In the genomic region with DNA sequence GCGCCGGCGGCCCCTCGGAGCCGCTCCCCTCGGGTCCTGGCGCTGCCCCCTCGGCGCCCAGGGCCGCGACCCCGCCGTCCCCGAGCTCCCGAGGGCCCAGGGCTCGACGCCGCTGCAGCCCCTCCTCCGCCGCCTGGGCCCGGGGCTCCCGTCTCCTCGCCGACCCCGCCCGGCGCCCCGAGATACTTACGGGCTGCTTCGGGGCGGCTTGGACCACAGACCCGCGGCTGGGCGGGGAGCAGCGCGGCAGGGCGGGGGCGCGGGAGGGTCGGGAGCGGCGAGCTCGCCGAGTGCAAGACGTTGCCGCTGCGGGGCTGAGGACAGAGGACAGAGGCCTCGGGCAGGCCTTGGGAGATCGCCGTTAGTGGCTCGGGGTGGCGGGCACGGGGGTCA, we compare ENCODE assay signal across 8 cellular contexts. TPM values are rescaled to one million over a fixed set of nuclear protein-coding genes. Genes with fewer than 3 reads are reported as not detected.
DNase-seq lines count a peak whose midpoint lies in the region; ATAC-seq and TF ChIP-seq lines count a peak whose summit lies in the region.

No MANE protein-coding gene starts in this region.

- 0 to 1% (median 0%) methylated on average over 27 to 53 of the region's 53 CpGs; no CpG with 5 or more reads in 2 of the 5 donors for WGBS in spleen, 5 donors

- H3K4me3 ChIP-seq in GM23338 (peak overlapping the region; percentile 80), left ventricle myocardium inferior (peak overlapping the region; percentile 94), spleen (peak overlapping the region; percentile 45 to 88 (median 82))

- peak overlapping the region; percentile 91 for H3K4me2 ChIP-seq in GM23338

- peaks cover 15% of the 10 kb centered on the region; the same call in 1 of the 2 replicates for H4K20me1 ChIP-seq in GM23338 (replicated peaks; ENCODE audit: insufficient read depth)

- DNase-seq in GM23338 (ENCODE audit: low spot score) = no peak
- no peak for DNase-seq in T-cell
- DNase-seq in left ventricle myocardium inferior = no peak
- DNase-seq in spleen = no peak
- DNase-seq in amygdala (lab: John Stamatoyannopoulos, UW) = no peak
- DNase-seq in hepatic stellate cell (ENCODE audit: low spot score) = no peak
- no peak for DNase-seq in HK-2 (ENCODE audit: unreplicated experiment)

- peaks cover 19% of the 10 kb centered on the region for H3K27me3 Mint-ChIP-seq in GM23338 (ENCODE audit: insufficient read depth, low read depth, poor library complexity)
- no peaks in the 10 kb centered on the region for H3K27me3 Mint-ChIP-seq in T-cell

- H3K79me2 ChIP-seq in GM23338 (replicated peaks; ENCODE audit: insufficient read depth) = peaks cover 32% of the 10 kb centered on the region

- H3K36me3 ChIP-seq in GM23338 (ENCODE audit: insufficient read depth) (peaks cover 6% of the 10 kb centered on the region; the same call in 1 of the 2 replicates), left ventricle myocardium inferior (peaks cover 20% of the 10 kb centered on the region), spleen (peaks cover 0 to 28% (median 13%) of the 10 kb centered on the region in 6 donors)

- H3K27me3 ChIP-seq in GM23338 (ENCODE audit: insufficient read depth) (no peaks in the 10 kb centered on the region), left ventricle myocardium inferior (ENCODE audit: low read depth) (no peaks in the 10 kb centered on the region), spleen (replicated peaks in 1 of 7) (no peaks in the 10 kb centered on the region)

- TF ChIP-seq CTCF in C4-2B (conservative IDR thresholded peaks at IDR 0.05) = no peak
- no peak for TF ChIP-seq CTCF in GM23338 (conservative IDR thresholded peaks at IDR 0.05; ENCODE audit: low read depth in 2 of 2)
- TF ChIP-seq CTCF in left ventricle myocardium inferior (IDR thresholded peaks at IDR 0.05; ENCODE audit: borderline replicate concordance) = no peak
- no peak for TF ChIP-seq CTCF in spleen (IDR thresholded peaks at IDR 0.05 in 8 of 11, conservative IDR thresholded peaks at IDR 0.05 in 3 of 11)

- peaks cover 4% of the 10 kb centered on the region; the same call in 1 of the 2 replicates for H3F3A ChIP-seq in GM23338 (replicated peaks; ENCODE audit: low read depth)

- peaks cover 23% of the 10 kb centered on the region for H3K36me3 Mint-ChIP-seq in GM23338 (ENCODE audit: low read depth)
- H3K36me3 Mint-ChIP-seq in T-cell = peaks cover 22% of the 10 kb centered on the region

- ATAC-seq in GM23338 (peak; percentile 4), T-cell (replicated peaks in 1 of 4) (peak; percentile 2 to 15 (median 10))

- H3K27ac ChIP-seq in C4-2B = peak overlapping the region; percentile 99
- H3K27ac ChIP-seq in GM23338 (ENCODE audit: low read depth) = peak overlapping the region; percentile 80; the same call in 1 of the 2 replicates
- H3K27ac ChIP-seq in left ventricle myocardium inferior (replicated peaks) = peak overlapping the region; percentile 99
- H3K27ac ChIP-seq in spleen = peak overlapping the region; percentile 88 to 100 (median 100)

- H2AFZ ChIP-seq in GM23338 = no peak overlapping the region

- H3K27ac Mint-ChIP-seq in GM23338 (no peak overlapping the region), T-cell (peak overlapping the region in 1 of 2 donors; percentile 73)

- H3K9me2 ChIP-seq in GM23338 (ENCODE audit: insufficient read depth) = no peaks in the 10 kb centered on the region

- H3K4me1 Mint-ChIP-seq in GM23338 (peaks cover 32% of the 10 kb centered on the region), T-cell (peaks cover 50 to 72% (median 58%) of the 10 kb centered on the region in 3 donors)

- POLR2A ChIA-PET in T-cell (lab: Charles Lee) = interaction anchor here (0.7 to 3.2 kb wide), 18 partner anchors 10 to 392 kb away, joined by 3 to 30 read pairs (median 5); no protein-coding TSS in a partner anchor

- peak overlapping the region; percentile 98 for H3K4me3 Mint-ChIP-seq in GM23338
- H3K4me3 Mint-ChIP-seq in T-cell = peak overlapping the region; percentile 94 to 99 (median 94)

- H3K9me3 Mint-ChIP-seq in GM23338 = no peaks in the 10 kb centered on the region; the same call in 2 of the 3 replicates
- H3K9me3 Mint-ChIP-seq in T-cell = no peaks in the 10 kb centered on the region

- peaks cover 17% of the 10 kb centered on the region; the same call in 1 of the 2 replicates for H3K4me1 ChIP-seq in GM23338 (ENCODE audit: insufficient read depth)
- peaks cover 69% of the 10 kb centered on the region for H3K4me1 ChIP-seq in left ventricle myocardium inferior
- H3K4me1 ChIP-seq in spleen = peaks cover 10 to 67% (median 49%) of the 10 kb centered on the region in 6 donors

- intact Hi-C loops in left ventricle myocardium inferior (cut with micrococcal nuclease) = no loop called here
- intact Hi-C loops in spleen (cut with DNase I; ENCODE audit: low total_unique reads) = loop anchor here (2.0 kb wide), 1 partner anchor 81 kb away; no protein-coding TSS in a partner anchor

- no peak for TF ChIP-seq POLR2A in spleen (IDR thresholded peaks at IDR 0.05)

- CTCF ChIA-PET in T-cell (lab: Charles Lee) = interaction anchor here (0.7 to 1.5 kb wide), 5 partner anchors 13 to 175 kb away, joined by 3 to 11 read pairs (median 3); no protein-coding TSS in a partner anchor

- H3K9me3 ChIP-seq in left ventricle myocardium inferior (replicated peaks) (no peaks in the 10 kb centered on the region), spleen (no peaks in the 10 kb centered on the region)

TF ChIP-seq in GM23338, 12 proteins besides CTCF, POLR2A, EP300 and RAD21 (continues in another document):
- no peak for TF ChIP-seq POLR2AphosphoS5 (IDR thresholded peaks at IDR 0.05; ENCODE audit: low read depth)
- TF ChIP-seq STAT1 (IDR thresholded peaks at IDR 0.05; ENCODE audit: unreplicated experiment) = no peak
- TF ChIP-seq, protein P1, sequence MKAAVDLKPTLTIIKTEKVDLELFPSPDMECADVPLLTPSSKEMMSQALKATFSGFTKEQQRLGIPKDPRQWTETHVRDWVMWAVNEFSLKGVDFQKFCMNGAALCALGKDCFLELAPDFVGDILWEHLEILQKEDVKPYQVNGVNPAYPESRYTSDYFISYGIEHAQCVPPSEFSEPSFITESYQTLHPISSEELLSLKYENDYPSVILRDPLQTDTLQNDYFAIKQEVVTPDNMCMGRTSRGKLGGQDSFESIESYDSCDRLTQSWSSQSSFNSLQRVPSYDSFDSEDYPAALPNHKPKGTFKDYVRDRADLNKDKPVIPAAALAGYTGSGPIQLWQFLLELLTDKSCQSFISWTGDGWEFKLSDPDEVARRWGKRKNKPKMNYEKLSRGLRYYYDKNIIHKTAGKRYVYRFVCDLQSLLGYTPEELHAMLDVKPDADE (IDR thresholded peaks at IDR 0.05) = no peak
- no peak for TF ChIP-seq EZH2 (IDR thresholded peaks at IDR 0.05; ENCODE audit: low read depth, unreplicated experiment)
- TF ChIP-seq, protein P2, sequence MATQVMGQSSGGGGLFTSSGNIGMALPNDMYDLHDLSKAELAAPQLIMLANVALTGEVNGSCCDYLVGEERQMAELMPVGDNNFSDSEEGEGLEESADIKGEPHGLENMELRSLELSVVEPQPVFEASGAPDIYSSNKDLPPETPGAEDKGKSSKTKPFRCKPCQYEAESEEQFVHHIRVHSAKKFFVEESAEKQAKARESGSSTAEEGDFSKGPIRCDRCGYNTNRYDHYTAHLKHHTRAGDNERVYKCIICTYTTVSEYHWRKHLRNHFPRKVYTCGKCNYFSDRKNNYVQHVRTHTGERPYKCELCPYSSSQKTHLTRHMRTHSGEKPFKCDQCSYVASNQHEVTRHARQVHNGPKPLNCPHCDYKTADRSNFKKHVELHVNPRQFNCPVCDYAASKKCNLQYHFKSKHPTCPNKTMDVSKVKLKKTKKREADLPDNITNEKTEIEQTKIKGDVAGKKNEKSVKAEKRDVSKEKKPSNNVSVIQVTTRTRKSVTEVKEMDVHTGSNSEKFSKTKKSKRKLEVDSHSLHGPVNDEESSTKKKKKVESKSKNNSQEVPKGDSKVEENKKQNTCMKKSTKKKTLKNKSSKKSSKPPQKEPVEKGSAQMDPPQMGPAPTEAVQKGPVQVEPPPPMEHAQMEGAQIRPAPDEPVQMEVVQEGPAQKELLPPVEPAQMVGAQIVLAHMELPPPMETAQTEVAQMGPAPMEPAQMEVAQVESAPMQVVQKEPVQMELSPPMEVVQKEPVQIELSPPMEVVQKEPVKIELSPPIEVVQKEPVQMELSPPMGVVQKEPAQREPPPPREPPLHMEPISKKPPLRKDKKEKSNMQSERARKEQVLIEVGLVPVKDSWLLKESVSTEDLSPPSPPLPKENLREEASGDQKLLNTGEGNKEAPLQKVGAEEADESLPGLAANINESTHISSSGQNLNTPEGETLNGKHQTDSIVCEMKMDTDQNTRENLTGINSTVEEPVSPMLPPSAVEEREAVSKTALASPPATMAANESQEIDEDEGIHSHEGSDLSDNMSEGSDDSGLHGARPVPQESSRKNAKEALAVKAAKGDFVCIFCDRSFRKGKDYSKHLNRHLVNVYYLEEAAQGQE (IDR thresholded peaks at IDR 0.05; ENCODE audit: unreplicated experiment) = no peak
- no peak for TF ChIP-seq EZH2phosphoT487 (IDR thresholded peaks at IDR 0.05; ENCODE audit: unreplicated experiment)
- no peak for TF ChIP-seq ZNF114 (CRISPR knock-in tag; IDR thresholded peaks at IDR 0.05)
- TF ChIP-seq NANOG (IDR thresholded peaks at IDR 0.05; ENCODE audit: borderline replicate concordance) = no peak

RNA-seq across cellular contexts. Expression of gene TOB1, which starts 0.3 kb away (rescaled TPM):
- total RNA-seq in GM23338 (2014; rRNA removed; shearing (Covaris generic)) = 12.1 and 15.3 TPM in 2 replicates
- polyA plus RNA-seq in GM23338 (2016; fragmentation: Nextera tagmentation; extraction: Ambion mirVana) (41.2 and 46.9 TPM in 2 replicates), spleen (1 to 10 TPM; 6.3 to 9.8 (median 9.4) TPM)
- total RNA-seq in T-cell (100 to 1,000 TPM in 2 of 5 donors, 10 to 100 TPM in 3; 75.4 to 310 (median 92.6) TPM), left ventricle myocardium inferior (101 TPM), spleen (10 to 100 TPM; 20.0 to 42.3 (median 26.3) TPM)

RNA-seq across cellular contexts. Expression of gene WFIKKN2, which starts 30.5 kb away (rescaled TPM):
- total RNA-seq in GM23338 (2014; rRNA removed; shearing (Covaris generic)) = not detected in 2 replicates
- polyA plus RNA-seq in GM23338 (2016; fragmentation: Nextera tagmentation; extraction: Ambion mirVana) (not detected in 2 replicates), spleen (under 1 TPM; 0.02 to 0.06 (median 0.02) TPM)
- total RNA-seq in T-cell (not detected), left ventricle myocardium inferior (0.25 TPM), spleen (under 1 TPM in 3 of 7 donors, not detected in 4; 0.13 to 0.51 (median 0.26) TPM)
